8 cellular contexts compared by ENCODE assay signal in the genomic region with DNA sequence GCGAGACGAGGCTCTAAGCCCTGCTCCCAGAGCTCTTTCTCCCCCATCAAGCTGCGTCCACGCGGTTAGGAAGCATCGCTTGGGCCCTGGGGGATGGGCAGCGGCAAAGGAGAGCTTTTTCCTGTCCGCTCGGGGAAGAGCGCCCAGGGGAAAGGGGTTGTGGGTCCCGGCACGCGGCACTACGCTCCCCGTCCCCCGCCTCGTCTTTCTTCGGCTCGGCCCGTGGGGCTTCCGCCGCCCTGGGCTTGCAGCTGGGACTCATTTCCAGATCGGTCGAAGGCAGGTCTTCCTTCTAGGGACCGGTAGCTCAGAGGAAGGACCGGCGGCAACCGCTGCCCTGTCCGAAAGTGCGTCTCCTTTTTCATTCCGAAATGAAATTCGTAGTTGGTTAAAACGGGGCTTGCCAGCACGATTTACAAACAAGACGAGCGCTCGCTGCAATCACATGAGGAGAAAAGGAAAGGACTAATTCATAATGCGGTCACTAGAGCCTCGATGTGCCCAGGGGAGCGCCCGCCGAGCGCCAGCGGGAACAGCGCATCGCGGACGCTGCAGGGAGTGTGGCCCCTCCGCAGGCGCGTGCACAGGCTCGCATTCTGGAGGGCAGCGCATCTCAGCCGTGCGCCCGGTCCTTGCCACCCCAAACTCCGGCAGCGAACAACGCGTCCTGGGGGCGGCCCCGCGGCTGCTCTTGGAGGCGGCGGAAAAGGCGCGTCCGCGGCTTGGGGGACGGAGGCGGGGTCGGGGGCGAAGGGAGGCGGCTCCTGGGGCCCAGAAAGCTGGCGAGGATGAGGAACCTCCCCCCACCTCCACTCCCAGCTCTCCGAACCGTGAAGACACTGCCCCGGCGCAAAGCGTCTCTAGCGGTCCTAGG. TPM values are rescaled to one million over a fixed set of nuclear protein-coding genes. Genes with fewer than 3 reads are reported as not detected.
DNase-seq lines count a peak whose midpoint lies in the region; ATAC-seq and TF ChIP-seq lines count a peak whose summit lies in the region.

No MANE protein-coding gene starts in this region.

- WGBS in aorta, 2 donors = 0% methylated on average over 74 to 81 of the region's 81 CpGs

- H3K4me1 Mint-ChIP-seq in CD14-positive monocyte = peaks cover 49% of the 10 kb centered on the region
- no peaks in the 10 kb centered on the region for H3K4me1 Mint-ChIP-seq in glutamatergic neuron (ENCODE audit: low read depth, unreplicated experiment)
- H3K4me1 Mint-ChIP-seq in progenitor cell of endocrine pancreas (ENCODE audit: low read depth) = peaks cover 10% of the 10 kb centered on the region

- H3K27me3 ChIP-seq in PC-3 (ENCODE audit: low read length) = peaks cover 11% of the 10 kb centered on the region; the same call in 1 of the 2 replicates
- H3K27me3 ChIP-seq in aorta (ENCODE audit: control insufficient read depth in 1 of 2, insufficient read depth in 2 of 2, low read length in 1 of 2) = no peaks in the 10 kb centered on the region

- TF ChIP-seq CTCF in CD14-positive monocyte (IDR thresholded peaks at IDR 0.05) = no peak
- no peak for TF ChIP-seq CTCF in PC-3 (conservative IDR thresholded peaks at IDR 0.05; ENCODE audit: low read depth, low read length)
- TF ChIP-seq CTCF in glutamatergic neuron (IDR thresholded peaks at IDR 0.05; ENCODE audit: partially characterized antibody, unreplicated experiment) = no peak
- no peak for TF ChIP-seq CTCF in progenitor cell of endocrine pancreas (IDR thresholded peaks at IDR 0.05; ENCODE audit: unreplicated experiment)

- ATAC-seq in GM19035 (IDR thresholded peaks at IDR 0.05; ENCODE audit: unreplicated experiment) (peak; percentile 56), HG03342 (IDR thresholded peaks at IDR 0.05; ENCODE audit: unreplicated experiment) (peak; percentile 67), PC-3 (peak; percentile 59), aorta (ENCODE audit: low FRiP score) (peak; percentile 59)

- H3K36me3 Mint-ChIP-seq in CD14-positive monocyte (peaks cover 0 to 3% of the 10 kb centered on the region in 2 donors), glutamatergic neuron (ENCODE audit: unreplicated experiment) (peaks cover under 1% of the 10 kb centered on the region), progenitor cell of endocrine pancreas (ENCODE audit: insufficient read depth) (no peaks in the 10 kb centered on the region)

- H3K27ac Mint-ChIP-seq in CD14-positive monocyte = peak overlapping the region; percentile 14 to 80 (median 60)
- H3K27ac Mint-ChIP-seq in glutamatergic neuron (ENCODE audit: unreplicated experiment) = peak overlapping the region; percentile 38
- peak overlapping the region; percentile 56 for H3K27ac Mint-ChIP-seq in progenitor cell of endocrine pancreas

- DNase-seq in CD14-positive monocyte (ENCODE audit: low spot score) (no peak), PC-3 (peak; percentile 25), activated T-helper 1 cell treated with Interleukin-2 at 50 U/mL for 16 hours (ENCODE audit: low read depth) (peak; percentile 72), glutamatergic neuron (peak; percentile 58), progenitor cell of endocrine pancreas (ENCODE audit: low spot score, unreplicated experiment) (peak; percentile 28), aorta (peak; percentile 70 to 82)

- H3K4me1 ChIP-seq in PC-3 (ENCODE audit: insufficient read depth, low read length) (peaks cover 22% of the 10 kb centered on the region), aorta (ENCODE audit: control insufficient read depth in 1 of 2, insufficient read depth in 2 of 2, low read length in 2 of 2) (no peaks in the 10 kb centered on the region)

- no peaks in the 10 kb centered on the region for H4K20me1 ChIP-seq in PC-3 (ENCODE audit: low read length)

- CTCF ChIA-PET in PC-3 (lab: Charles Lee) = no interaction called here

- H2AFZ ChIP-seq in PC-3 (ENCODE audit: low read length) = peak overlapping the region; percentile 97

- peak overlapping the region; percentile 27; the same call in 1 of the 2 replicates for H3K9ac ChIP-seq in PC-3 (ENCODE audit: low read length)

- H3K79me2 ChIP-seq in PC-3 (ENCODE audit: low read length) = no peaks in the 10 kb centered on the region

- no peaks in the 10 kb centered on the region for H3K9me2 ChIP-seq in PC-3 (replicated peaks; ENCODE audit: low read length)

- H3K4me2 ChIP-seq in PC-3 (ENCODE audit: low read length) = peak overlapping the region; percentile 98

- BruUV-seq in PC-3 (replicated peaks; lab: Mats Ljungman, UMichigan) = no TSS peak

- no peaks in the 10 kb centered on the region for H3K9me3 Mint-ChIP-seq in CD14-positive monocyte
- H3K9me3 Mint-ChIP-seq in glutamatergic neuron (ENCODE audit: unreplicated experiment) = peaks cover 2% of the 10 kb centered on the region
- no peaks in the 10 kb centered on the region for H3K9me3 Mint-ChIP-seq in progenitor cell of endocrine pancreas (ENCODE audit: low read depth)

- H3K9me3 ChIP-seq in PC-3 (ENCODE audit: low read length) = no peaks in the 10 kb centered on the region
- no peaks in the 10 kb centered on the region for H3K9me3 ChIP-seq in aorta (ENCODE audit: control insufficient read depth, low read length)

- POLR2A ChIA-PET in PC-3 (lab: Charles Lee; ENCODE audit: unreplicated experiment) = no interaction called here

- H3F3A ChIP-seq in PC-3 (ENCODE audit: low read length, unreplicated experiment) = peaks cover 4% of the 10 kb centered on the region

- H3K27me3 Mint-ChIP-seq in CD14-positive monocyte (ENCODE audit: low read depth in 3 of 3) (peaks cover 26 to 33% (median 32%) of the 10 kb centered on the region in 3 donors), glutamatergic neuron (ENCODE audit: unreplicated experiment) (peaks cover 23% of the 10 kb centered on the region), progenitor cell of endocrine pancreas (peaks cover 64% of the 10 kb centered on the region)

- intact Hi-C loops in CD14-positive monocyte (cut with micrococcal nuclease) = no loop called here
- intact Hi-C loops in PC-3 (cut with micrococcal nuclease) = no loop called here
- intact Hi-C loops in aorta (cut with DNase I) = no loop called here

- peak overlapping the region; percentile 81 for H3K4me3 ChIP-seq in PC-3 (ENCODE audit: low read length)
- peak overlapping the region; percentile 33 to 57 for H3K4me3 ChIP-seq in aorta (ENCODE audit: low read length in 2 of 2)

- H3K4me3 Mint-ChIP-seq in CD14-positive monocyte (peak overlapping the region; percentile 97 to 98), glutamatergic neuron (ENCODE audit: unreplicated experiment) (peak overlapping the region; percentile 92), progenitor cell of endocrine pancreas (ENCODE audit: low read depth) (peak overlapping the region; percentile 75)

- H3K36me3 ChIP-seq in PC-3 (ENCODE audit: low read depth, low read length) (no peaks in the 10 kb centered on the region), aorta (ENCODE audit: control insufficient read depth in 1 of 2, insufficient read depth in 2 of 2, low read length in 1 of 2) (no peaks in the 10 kb centered on the region)

- H3K27ac ChIP-seq in PC-3 (ENCODE audit: low read length) = no peak overlapping the region
- H3K27ac ChIP-seq in aorta (ENCODE audit: low read depth in 1 of 2, low read length in 2 of 2) = no peak overlapping the region

RNA-seq across cellular contexts. Expression of a gene that starts 3.6 kb away (rescaled TPM):
- under 1 TPM; 0.18 to 0.50 TPM for polyA plus RNA-seq in CD14-positive monocyte
- total RNA-seq in PC-3 (2014; rRNA removed) = not detected in 2 replicates
- 0.56 TPM for total RNA-seq in glutamatergic neuron (ENCODE audit: unreplicated experiment)
- 6.1 and 6.9 TPM in 2 replicates for total RNA-seq in progenitor cell of endocrine pancreas
- total RNA-seq in aorta = 1 to 10 TPM; 1.9 to 3.6 TPM
- 1 to 10 TPM in 1 of 2 donors, not detected in 1; 1.2 TPM for polyA plus RNA-seq in aorta

RNA-seq across cellular contexts. Expression of a gene that starts 14.1 kb away (rescaled TPM):
- under 1 TPM in 1 of 2 donors, not detected in 1; 0.19 TPM for polyA plus RNA-seq in CD14-positive monocyte
- 85.5 and 89.6 TPM in 2 replicates for total RNA-seq in PC-3 (2014; rRNA removed)
- total RNA-seq in glutamatergic neuron (ENCODE audit: unreplicated experiment) = 6.6 TPM
- 20.9 and 21.2 TPM in 2 replicates for total RNA-seq in progenitor cell of endocrine pancreas
- total RNA-seq in aorta = 1 to 10 TPM; 1.0 to 1.4 TPM
- under 1 TPM in 1 of 2 donors, not detected in 1; 0.10 TPM for polyA plus RNA-seq in aorta

RNA-seq across cellular contexts. Expression of a gene that starts 16.1 kb away (rescaled TPM):
- polyA plus RNA-seq in CD14-positive monocyte (10 to 100 TPM; 27.2 to 36.1 TPM), aorta (10 to 100 TPM; 18.9 to 80.1 TPM)
- total RNA-seq in PC-3 (2014; rRNA removed) (77.8 and 124 TPM in 2 replicates), glutamatergic neuron (ENCODE audit: unreplicated experiment) (136 TPM), progenitor cell of endocrine pancreas (223 and 235 TPM in 2 replicates), aorta (10 to 100 TPM; 85.0 to 99.7 TPM)

RNA-seq across cellular contexts. Expression of a gene that starts 55.4 kb away (rescaled TPM):
- polyA plus RNA-seq in CD14-positive monocyte (10 to 100 TPM; 89.4 to 93.8 TPM), aorta (10 to 100 TPM; 25.8 to 49.1 TPM)
- total RNA-seq in PC-3 (2014; rRNA removed) (124 and 130 TPM in 2 replicates), glutamatergic neuron (ENCODE audit: unreplicated experiment) (68.1 TPM), progenitor cell of endocrine pancreas (77.1 and 79.2 TPM in 2 replicates), aorta (10 to 100 TPM; 46.4 to 57.1 TPM)

RNA-seq across cellular contexts. Expression of a gene that starts 55.7 kb away (rescaled TPM):
- 100 to 1,000 TPM in 1 of 2 donors, 10 to 100 TPM in 1; 72.3 to 107 TPM for polyA plus RNA-seq in CD14-positive monocyte
- total RNA-seq in PC-3 (2014; rRNA removed) = 31.9 and 33.9 TPM in 2 replicates
- 32.5 TPM for total RNA-seq in glutamatergic neuron (ENCODE audit: unreplicated experiment)
- total RNA-seq in progenitor cell of endocrine pancreas = 34.5 and 37.2 TPM in 2 replicates
- 10 to 100 TPM; 53.4 to 53.8 TPM for total RNA-seq in aorta
- 10 to 100 TPM in 1 of 2 donors, 1 to 10 TPM in 1; 8.3 to 23.4 TPM for polyA plus RNA-seq in aorta
